In the genomic region with DNA sequence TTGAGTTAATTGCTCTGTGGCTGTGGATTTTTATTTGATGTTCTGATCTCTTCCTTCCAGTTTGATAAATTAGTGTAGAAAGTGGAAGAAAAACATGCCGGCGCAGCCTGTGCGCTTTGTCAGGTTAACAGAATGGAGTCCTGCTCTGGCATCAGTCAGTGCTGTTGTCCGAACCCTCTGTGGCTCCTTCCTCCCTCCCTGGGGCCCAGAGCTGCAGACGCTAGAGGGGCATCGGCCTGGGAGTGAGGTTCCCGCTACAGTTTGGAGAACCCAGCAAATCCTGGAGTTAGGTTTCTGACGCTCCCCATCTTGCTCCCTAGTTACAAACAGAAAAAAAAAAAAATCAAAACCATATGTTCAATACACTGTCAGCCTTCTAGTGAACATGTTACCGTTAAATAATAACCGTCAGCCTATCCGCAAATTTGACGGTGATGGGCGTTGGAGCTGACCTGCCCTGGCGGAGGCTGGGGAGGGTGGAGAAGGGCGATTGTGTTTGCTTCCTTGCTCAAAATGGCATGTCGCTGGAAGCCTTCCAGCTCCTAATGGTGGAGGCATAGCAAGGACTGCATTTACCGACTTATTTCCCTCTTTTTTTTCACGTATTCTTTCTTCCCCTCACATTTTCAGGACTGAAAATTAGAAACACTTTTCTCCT, we compare ENCODE assay signal across 14 cellular contexts. TPM values are rescaled to one million over a fixed set of nuclear protein-coding genes. Genes with fewer than 3 reads are reported as not detected.
A peak's percentile ranks its signal among the peaks of the same experiment; 100 is the strongest.
DNase-seq lines count a peak whose midpoint lies in the region; ATAC-seq and TF ChIP-seq lines count a peak whose summit lies in the region.
"Had no signal": no experiment of that assay in that cellular context is flagged by ENCODE, and none has a peak within 500 bp of the region (broad histone marks: within the 10 kb centered on the region; RNA-seq: fewer than 3 reads in every experiment).

No MANE protein-coding gene starts in this region.

- ATAC-seq in T-helper 17 cell: no peak
- ATAC-seq in left cardiac atrium: peak; percentile 10 to 27
- no peak for ATAC-seq in GM21723 (IDR thresholded peaks at IDR 0.05; ENCODE audit: unreplicated experiment)
- ATAC-seq in HG03196 (IDR thresholded peaks at IDR 0.05; ENCODE audit: unreplicated experiment): no peak

- peak overlapping the region; percentile 24 for H3K27ac Mint-ChIP-seq in T-helper 17 cell

- peaks cover 5% of the 10 kb centered on the region for H3K36me3 Mint-ChIP-seq in T-helper 17 cell (ENCODE audit: low read depth)

- no peaks in the 10 kb centered on the region for H3K9me3 ChIP-seq in T-helper 17 cell (ENCODE audit: control insufficient read depth, low read length, poor library complexity, severe bottlenecking)
- H3K9me3 ChIP-seq: SJSA1 had no signal

- H3K4me1 Mint-ChIP-seq in T-helper 17 cell: peaks cover 69% of the 10 kb centered on the region

- intact Hi-C loops in left cardiac atrium (cut with DNase I): no loop called here

- H3K27me3 Mint-ChIP-seq in T-helper 17 cell: no peaks in the 10 kb centered on the region
- H3K27me3 Mint-ChIP-seq: naive B cell had no signal

- DNase-seq in AG10803 (ENCODE audit: low read depth) (no peak), T-helper 17 cell (no peak), left cardiac atrium (peak; percentile 51), pons (ENCODE audit: low spot score) (peak; percentile 70), NCI-H524 (lab: John Stamatoyannopoulos, UW) (no peak), UCSD-AML1 (lab: John Stamatoyannopoulos, UW; ENCODE audit: unreplicated experiment) (no peak)
- DNase-seq: activated CD4-positive, alpha-beta T cell treated with anti-CD3 and anti-CD28 coated beads for 48 hours; activated effector memory CD4-positive, alpha-beta T cell treated with Interleukin-2 at 50 U/mL for 16 hours; MV-4-11; naive B cell; NCI-H774 had no signal

- no peak for TF ChIP-seq CTCF in AG10803 (conservative IDR thresholded peaks at IDR 0.05; ENCODE audit: low read length)

- peak overlapping the region; percentile 31 for H3K4me3 ChIP-seq in AG10803 (ENCODE audit: low read length)
- H3K4me3 ChIP-seq: SJSA1 had no signal

- no peak overlapping the region for H3K4me3 Mint-ChIP-seq in T-helper 17 cell
- H3K4me3 Mint-ChIP-seq: naive B cell had no signal

RNA-seq across cellular contexts. Expression of gene MBNL2, which starts 13.5 kb away (rescaled TPM):
- total RNA-seq in T-helper 17 cell (10 to 100 TPM; 36.1 to 40.2 TPM), left cardiac atrium (10 to 100 TPM; 52.0 to 60.3 TPM)

Comparison
In these comparisons a context has a peak if more than half of its experiments do, and no peak if none do; other contexts are left out.
1. DNase-seq: peak in left cardiac atrium (single experiment) and pons (single experiment); none in AG10803 (single experiment), T-helper 17 cell (0 of 3), NCI-H524 (0 of 2) and UCSD-AML1 (single experiment).
2. ATAC-seq: peak in left cardiac atrium (2 of 2); none in T-helper 17 cell (single experiment), GM21723 (single experiment) and HG03196 (single experiment).